11 cellular contexts compared by ENCODE assay signal in the genomic region with DNA sequence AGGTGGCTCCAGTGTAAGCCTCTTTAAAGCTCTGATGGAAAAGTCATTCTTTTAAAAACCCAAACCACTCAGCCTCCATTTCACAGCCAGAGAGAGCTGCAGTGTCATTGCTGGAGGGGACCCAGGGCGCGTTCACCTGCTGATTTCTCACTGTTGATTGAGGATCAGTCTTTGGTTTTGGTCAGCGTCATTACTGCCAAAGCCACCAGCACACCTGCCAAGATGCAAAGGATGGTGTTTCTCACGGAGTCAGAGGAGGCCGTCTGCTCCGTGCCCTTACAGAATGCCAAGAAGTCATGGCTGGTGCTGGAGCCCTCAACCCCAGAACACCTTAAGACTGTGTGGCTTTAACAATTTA. TPM values are rescaled to one million over a fixed set of nuclear protein-coding genes. Genes with fewer than 3 reads are reported as not detected.
DNase-seq lines count a peak whose midpoint lies in the region; ATAC-seq and TF ChIP-seq lines count a peak whose summit lies in the region.
"Had no signal": no experiment of that assay in that cellular context is flagged by ENCODE, and none has a peak within 500 bp of the region (broad histone marks: within the 10 kb centered on the region; RNA-seq: fewer than 3 reads in every experiment).

No MANE protein-coding gene starts in this region.

- no peaks in the 10 kb centered on the region for H3K36me3 Mint-ChIP-seq in natural killer cell treated with Interleukin-12 subunit alpha and Interleukin-12 subunit beta and Interleukin-15 and Interleukin-18, amount 100 ng/mL, for 72 hours
- no peaks in the 10 kb centered on the region for H3K36me3 Mint-ChIP-seq in natural killer cell

- WGBS in esophagus muscularis mucosa: 89% methylated on average over 6 of the region's 6 CpGs

- TF ChIP-seq POLR2A in esophagus muscularis mucosa (IDR thresholded peaks at IDR 0.05; ENCODE audit: low read depth): no peak

- H3K27ac ChIP-seq in Panc1 (ENCODE audit: low read length) (no peak overlapping the region), esophagus muscularis mucosa (replicated peaks in 1 of 4) (no peak overlapping the region)
- H3K27ac ChIP-seq: gastroesophageal sphincter, GM23248 had no signal

- peak overlapping the region; percentile 73 to 87 for H3K27ac Mint-ChIP-seq in natural killer cell treated with Interleukin-12 subunit alpha and Interleukin-12 subunit beta and Interleukin-15 and Interleukin-18, amount 100 ng/mL, for 72 hours
- H3K27ac Mint-ChIP-seq in natural killer cell: no peak overlapping the region

- TF ChIP-seq CTCF in natural killer cell (IDR thresholded peaks at IDR 0.05): no peak
- no peak for TF ChIP-seq CTCF in Panc1 (IDR thresholded peaks at IDR 0.05)
- no peak for TF ChIP-seq CTCF in esophagus muscularis mucosa (IDR thresholded peaks at IDR 0.05)
- no peak for TF ChIP-seq CTCF in GM10266 (IDR thresholded peaks at IDR 0.05; ENCODE audit: control insufficient read depth, insufficient read depth, low read depth, missing control alignments)

- POLR2A ChIA-PET in Panc1 (lab: Charles Lee): interaction anchor here (0.6 kb wide), 1 partner anchor 450 kb away, joined by 7 read pairs; no protein-coding TSS in a partner anchor

- in situ Hi-C loops in Panc1 (cut with HindIII; ENCODE audit: low pct_unique_long_range_greater_than_20kb, low sequenced_read_pairs): no loop called here

- intact Hi-C loops in natural killer cell (cut with micrococcal nuclease) (loop anchor here (1.0 to 2.0 kb wide), 2 partner anchors 182 to 357 kb away; no protein-coding TSS in a partner anchor), Panc1 (cut with micrococcal nuclease; ENCODE audit: unreplicated experiment) (loop anchor here (1.0 to 10.0 kb wide), 2 partner anchors 182 to 355 kb away; no protein-coding TSS in a partner anchor), esophagus muscularis mucosa (cut with DNase I) (loop anchor here (5.0 kb wide), 1 partner anchor 357 kb away; no protein-coding TSS in a partner anchor)

- peak overlapping the region; percentile 30 to 53 for H3K4me3 ChIP-seq in Panc1 (ENCODE audit: low read depth in 2 of 2, low read length in 2 of 2)
- no peak overlapping the region for H3K4me3 ChIP-seq in esophagus muscularis mucosa
- H3K4me3 ChIP-seq: gastroesophageal sphincter, GM23248 had no signal

- no peak for DNase-seq in natural killer cell treated with Interleukin-12 subunit alpha and Interleukin-12 subunit beta and Interleukin-15 and Interleukin-18, amount 100 ng/mL, for 72 hours (ENCODE audit: low spot score)
- no peak for DNase-seq in natural killer cell
- no peak for DNase-seq in Panc1 (ENCODE audit: low read depth, low spot score)
- DNase-seq in esophagus muscularis mucosa (ENCODE audit: extremely low spot score): peak; percentile 34
- no peak for DNase-seq in cortex of kidney (lab: John Stamatoyannopoulos, UW)
- DNase-seq in stimulated activated naive CD4-positive, alpha-beta T cell treated with Interleukin-2 at 50 U/mL for 16 hours (lab: John Stamatoyannopoulos, UW): no peak
- DNase-seq in GM10266 (ENCODE audit: extremely low spot score): no peak

- H3K27me3 Mint-ChIP-seq in natural killer cell treated with Interleukin-12 subunit alpha and Interleukin-12 subunit beta and Interleukin-15 and Interleukin-18, amount 100 ng/mL, for 72 hours: no peaks in the 10 kb centered on the region
- peaks cover 0 to 6% of the 10 kb centered on the region in 2 donors for H3K27me3 Mint-ChIP-seq in natural killer cell (ENCODE audit: low read depth in 2 of 2)

- no peaks in the 10 kb centered on the region for H3K9me3 ChIP-seq in Panc1 (ENCODE audit: control insufficient read depth, insufficient read depth, low read depth, low read length)
- H3K9me3 ChIP-seq in esophagus muscularis mucosa: no peaks in the 10 kb centered on the region
- H3K9me3 ChIP-seq: Caco-2, gastroesophageal sphincter had no signal

- CTCF ChIA-PET in Panc1 (lab: Charles Lee): interaction anchor here (0.5 to 1.6 kb wide), 8 partner anchors 10 to 196 kb away, joined by 3 to 15 read pairs (median 4); no protein-coding TSS in a partner anchor

- no peak for ATAC-seq in natural killer cell treated with Interleukin-12 subunit alpha and Interleukin-12 subunit beta and Interleukin-15 and Interleukin-18, amount 100 ng/mL, for 72 hours
- ATAC-seq in natural killer cell: no peak
- peak; percentile 61 for ATAC-seq in Panc1

- H3K4me1 Mint-ChIP-seq in natural killer cell treated with Interleukin-12 subunit alpha and Interleukin-12 subunit beta and Interleukin-15 and Interleukin-18, amount 100 ng/mL, for 72 hours (ENCODE audit: low read depth in 2 of 2): peaks cover 36 to 47% of the 10 kb centered on the region in 2 donors
- peaks cover 5 to 10% of the 10 kb centered on the region in 2 donors for H3K4me1 Mint-ChIP-seq in natural killer cell

- TF ChIP-seq EP300 in esophagus muscularis mucosa (IDR thresholded peaks at IDR 0.05): no peak

- no peak overlapping the region for H3K4me3 Mint-ChIP-seq in natural killer cell treated with Interleukin-12 subunit alpha and Interleukin-12 subunit beta and Interleukin-15 and Interleukin-18, amount 100 ng/mL, for 72 hours
- no peak overlapping the region for H3K4me3 Mint-ChIP-seq in natural killer cell

- H3K27me3 ChIP-seq in Panc1 (ENCODE audit: control insufficient read depth, insufficient read depth, low read length): no peaks in the 10 kb centered on the region
- no peaks in the 10 kb centered on the region for H3K27me3 ChIP-seq in esophagus muscularis mucosa
- H3K27me3 ChIP-seq: gastroesophageal sphincter had no signal

- no peaks in the 10 kb centered on the region for H3K9me3 Mint-ChIP-seq in natural killer cell treated with Interleukin-12 subunit alpha and Interleukin-12 subunit beta and Interleukin-15 and Interleukin-18, amount 100 ng/mL, for 72 hours
- no peaks in the 10 kb centered on the region for H3K9me3 Mint-ChIP-seq in natural killer cell

- H3K36me3 ChIP-seq in Panc1 (ENCODE audit: control insufficient read depth, insufficient read depth, low read length) (no peaks in the 10 kb centered on the region), esophagus muscularis mucosa (no peaks in the 10 kb centered on the region)
- H3K36me3 ChIP-seq: gastroesophageal sphincter had no signal

- no TSS peak for BruUV-seq in Panc1 (replicated peaks; lab: Mats Ljungman, UMichigan)

- no peaks in the 10 kb centered on the region for H3K4me1 ChIP-seq in Panc1 (ENCODE audit: control insufficient read depth, insufficient read depth, low read length)
- H3K4me1 ChIP-seq in esophagus muscularis mucosa: peaks cover 0 to 7% (median 0%) of the 10 kb centered on the region in 4 donors
- H3K4me1 ChIP-seq: Caco-2, gastroesophageal sphincter had no signal

RNA-seq across cellular contexts. Expression of a gene that starts 32.8 kb away (rescaled TPM):
- total RNA-seq in natural killer cell treated with Interleukin-12 subunit alpha and Interleukin-12 subunit beta and Interleukin-15 and Interleukin-18, amount 100 ng/mL, for 72 hours: 100 to 1,000 TPM; 219 to 220 TPM
- total RNA-seq in natural killer cell (10 to 100 TPM; 12.6 to 32.5 (median 21.4) TPM), Panc1 (2021; ENCODE audit: unreplicated experiment) (not detected), esophagus muscularis mucosa (10 to 100 TPM in 1 of 4 donors, 1 to 10 TPM in 3; 1.7 to 37.3 (median 4.4) TPM)
- polyA plus RNA-seq in Panc1 (2012; ENCODE audit: insufficient read length): not detected
- total RNA-seq: G401, GM23248 had no signal
- polyA plus RNA-seq: GM23248 had no signal

Comparison
In these comparisons a context has a peak if more than half of its experiments do, and no peak if none do; other contexts are left out.
1. H3K27ac Mint-ChIP-seq: peak in natural killer cell treated with Interleukin-12 subunit alpha and Interleukin-12 subunit beta and Interleukin-15 and Interleukin-18, amount 100 ng/mL, for 72 hours (2 of 2); none in natural killer cell (0 of 2).
2. RNA of a gene that starts 32.8 kb away (total RNA-seq): 219 to 220 TPM in natural killer cell treated with Interleukin-12 subunit alpha and Interleukin-12 subunit beta and Interleukin-15 and Interleukin-18, amount 100 ng/mL, for 72 hours; 12.6 to 32.5 TPM in natural killer cell, 1.7 to 37.3 TPM in esophagus muscularis mucosa and not detected in Panc1 (single experiment); every median in the first group is over 4 times any median in the second.
3. H3K4me3 ChIP-seq: peak in Panc1 (2 of 2); none in esophagus muscularis mucosa (0 of 4).